In the genomic region with DNA sequence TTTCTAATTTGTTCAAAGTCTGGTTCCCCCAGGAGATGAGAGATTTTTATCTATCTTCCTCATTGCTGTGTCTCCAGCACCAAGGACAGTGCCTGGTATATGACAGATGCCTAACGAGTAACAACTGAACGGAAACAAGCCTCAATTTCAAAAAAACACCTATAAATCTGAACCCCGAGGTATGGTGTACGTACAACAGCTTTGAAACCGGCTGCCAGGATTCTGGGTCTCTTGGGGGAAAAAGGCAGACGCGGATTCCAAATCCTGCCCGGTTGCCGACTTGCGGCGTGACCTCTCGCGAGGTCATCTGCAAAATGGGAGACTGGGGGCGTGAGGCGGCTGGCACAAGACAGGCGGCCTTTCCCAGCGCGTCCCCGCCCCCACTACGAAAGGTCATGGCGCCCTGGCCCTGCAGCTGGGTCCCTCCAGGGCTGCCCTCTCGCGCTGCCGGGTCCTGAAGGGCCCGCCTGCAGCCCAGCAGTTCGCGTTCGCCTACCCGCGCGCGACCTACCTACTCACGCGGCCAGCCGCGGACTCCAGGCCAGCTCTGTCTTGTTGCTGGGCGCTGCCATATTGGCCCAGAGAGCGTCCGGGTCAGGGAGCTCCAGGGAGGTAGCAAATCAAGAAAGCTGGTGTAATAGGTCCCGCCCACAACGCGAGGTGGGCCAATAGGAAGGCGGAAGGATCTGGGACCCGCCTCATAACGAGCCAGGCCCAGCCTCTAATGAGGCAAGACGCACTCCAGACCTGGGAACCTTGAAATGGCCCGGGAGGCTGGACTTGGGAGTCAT, we compare ENCODE assay signal across 1 cellular context.
TF ChIP-seq lines count a peak whose summit lies in the region.

A gene with protein sequence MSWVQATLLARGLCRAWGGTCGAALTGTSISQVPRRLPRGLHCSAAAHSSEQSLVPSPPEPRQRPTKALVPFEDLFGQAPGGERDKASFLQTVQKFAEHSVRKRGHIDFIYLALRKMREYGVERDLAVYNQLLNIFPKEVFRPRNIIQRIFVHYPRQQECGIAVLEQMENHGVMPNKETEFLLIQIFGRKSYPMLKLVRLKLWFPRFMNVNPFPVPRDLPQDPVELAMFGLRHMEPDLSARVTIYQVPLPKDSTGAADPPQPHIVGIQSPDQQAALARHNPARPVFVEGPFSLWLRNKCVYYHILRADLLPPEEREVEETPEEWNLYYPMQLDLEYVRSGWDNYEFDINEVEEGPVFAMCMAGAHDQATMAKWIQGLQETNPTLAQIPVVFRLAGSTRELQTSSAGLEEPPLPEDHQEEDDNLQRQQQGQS (minus strand): TSS at position 584 of the 791 bp plus-strand sequence. CDS start 9,964 bp downstream, outside the sequence.

TF ChIP-seq in HepG2, 621 proteins besides CTCF, POLR2A, EP300 and RAD21 (continued from another document and continues in another):
- TF ChIP-seq, protein P1, sequence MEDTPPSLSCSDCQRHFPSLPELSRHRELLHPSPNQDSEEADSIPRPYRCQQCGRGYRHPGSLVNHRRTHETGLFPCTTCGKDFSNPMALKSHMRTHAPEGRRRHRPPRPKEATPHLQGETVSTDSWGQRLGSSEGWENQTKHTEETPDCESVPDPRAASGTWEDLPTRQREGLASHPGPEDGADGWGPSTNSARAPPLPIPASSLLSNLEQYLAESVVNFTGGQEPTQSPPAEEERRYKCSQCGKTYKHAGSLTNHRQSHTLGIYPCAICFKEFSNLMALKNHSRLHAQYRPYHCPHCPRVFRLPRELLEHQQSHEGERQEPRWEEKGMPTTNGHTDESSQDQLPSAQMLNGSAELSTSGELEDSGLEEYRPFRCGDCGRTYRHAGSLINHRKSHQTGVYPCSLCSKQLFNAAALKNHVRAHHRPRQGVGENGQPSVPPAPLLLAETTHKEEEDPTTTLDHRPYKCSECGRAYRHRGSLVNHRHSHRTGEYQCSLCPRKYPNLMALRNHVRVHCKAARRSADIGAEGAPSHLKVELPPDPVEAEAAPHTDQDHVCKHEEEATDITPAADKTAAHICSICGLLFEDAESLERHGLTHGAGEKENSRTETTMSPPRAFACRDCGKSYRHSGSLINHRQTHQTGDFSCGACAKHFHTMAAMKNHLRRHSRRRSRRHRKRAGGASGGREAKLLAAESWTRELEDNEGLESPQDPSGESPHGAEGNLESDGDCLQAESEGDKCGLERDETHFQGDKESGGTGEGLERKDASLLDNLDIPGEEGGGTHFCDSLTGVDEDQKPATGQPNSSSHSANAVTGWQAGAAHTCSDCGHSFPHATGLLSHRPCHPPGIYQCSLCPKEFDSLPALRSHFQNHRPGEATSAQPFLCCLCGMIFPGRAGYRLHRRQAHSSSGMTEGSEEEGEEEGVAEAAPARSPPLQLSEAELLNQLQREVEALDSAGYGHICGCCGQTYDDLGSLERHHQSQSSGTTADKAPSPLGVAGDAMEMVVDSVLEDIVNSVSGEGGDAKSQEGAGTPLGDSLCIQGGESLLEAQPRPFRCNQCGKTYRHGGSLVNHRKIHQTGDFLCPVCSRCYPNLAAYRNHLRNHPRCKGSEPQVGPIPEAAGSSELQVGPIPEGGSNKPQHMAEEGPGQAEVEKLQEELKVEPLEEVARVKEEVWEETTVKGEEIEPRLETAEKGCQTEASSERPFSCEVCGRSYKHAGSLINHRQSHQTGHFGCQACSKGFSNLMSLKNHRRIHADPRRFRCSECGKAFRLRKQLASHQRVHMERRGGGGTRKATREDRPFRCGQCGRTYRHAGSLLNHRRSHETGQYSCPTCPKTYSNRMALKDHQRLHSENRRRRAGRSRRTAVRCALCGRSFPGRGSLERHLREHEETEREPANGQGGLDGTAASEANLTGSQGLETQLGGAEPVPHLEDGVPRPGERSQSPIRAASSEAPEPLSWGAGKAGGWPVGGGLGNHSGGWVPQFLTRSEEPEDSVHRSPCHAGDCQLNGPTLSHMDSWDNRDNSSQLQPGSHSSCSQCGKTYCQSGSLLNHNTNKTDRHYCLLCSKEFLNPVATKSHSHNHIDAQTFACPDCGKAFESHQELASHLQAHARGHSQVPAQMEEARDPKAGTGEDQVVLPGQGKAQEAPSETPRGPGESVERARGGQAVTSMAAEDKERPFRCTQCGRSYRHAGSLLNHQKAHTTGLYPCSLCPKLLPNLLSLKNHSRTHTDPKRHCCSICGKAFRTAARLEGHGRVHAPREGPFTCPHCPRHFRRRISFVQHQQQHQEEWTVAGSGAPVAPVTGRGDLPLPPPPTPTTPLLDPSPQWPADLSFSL (CRISPR knock-in tag; IDR thresholded peaks at IDR 0.05): no peak
- TF ChIP-seq, protein P2, sequence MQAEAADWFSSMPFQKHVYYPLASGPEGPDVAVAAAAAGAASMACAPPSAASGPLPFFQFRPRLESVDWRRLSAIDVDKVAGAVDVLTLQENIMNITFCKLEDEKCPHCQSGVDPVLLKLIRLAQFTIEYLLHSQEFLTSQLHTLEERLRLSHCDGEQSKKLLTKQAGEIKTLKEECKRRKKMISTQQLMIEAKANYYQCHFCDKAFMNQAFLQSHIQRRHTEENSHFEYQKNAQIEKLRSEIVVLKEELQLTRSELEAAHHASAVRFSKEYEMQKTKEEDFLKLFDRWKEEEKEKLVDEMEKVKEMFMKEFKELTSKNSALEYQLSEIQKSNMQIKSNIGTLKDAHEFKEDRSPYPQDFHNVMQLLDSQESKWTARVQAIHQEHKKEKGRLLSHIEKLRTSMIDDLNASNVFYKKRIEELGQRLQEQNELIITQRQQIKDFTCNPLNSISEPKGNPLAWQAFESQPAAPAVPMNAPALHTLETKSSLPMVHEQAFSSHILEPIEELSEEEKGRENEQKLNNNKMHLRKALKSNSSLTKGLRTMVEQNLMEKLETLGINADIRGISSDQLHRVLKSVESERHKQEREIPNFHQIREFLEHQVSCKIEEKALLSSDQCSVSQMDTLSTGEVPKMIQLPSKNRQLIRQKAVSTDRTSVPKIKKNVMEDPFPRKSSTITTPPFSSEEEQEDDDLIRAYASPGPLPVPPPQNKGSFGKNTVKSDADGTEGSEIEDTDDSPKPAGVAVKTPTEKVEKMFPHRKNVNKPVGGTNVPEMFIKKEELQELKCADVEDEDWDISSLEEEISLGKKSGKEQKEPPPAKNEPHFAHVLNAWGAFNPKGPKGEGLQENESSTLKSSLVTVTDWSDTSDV (CRISPR knock-in tag; IDR thresholded peaks at IDR 0.05): 0 out of 2 replicates have a peak, but pooled peaks have one; percentile 47
- TF ChIP-seq ZNF180 (CRISPR knock-in tag; IDR thresholded peaks at IDR 0.05; ENCODE audit: borderline replicate concordance, low read depth) (no peak), PHF21A (CRISPR knock-in tag; IDR thresholded peaks at IDR 0.05) (peak; percentile 62), DMAP1 (CRISPR knock-in tag; IDR thresholded peaks at IDR 0.05) (peak; percentile 87; the same call in 1 of the 2 replicates), KDM5B (CRISPR knock-in tag; IDR thresholded peaks at IDR 0.05; ENCODE audit: borderline replicate concordance) (peak; percentile 58; the same call in 1 of the 2 replicates), SCMH1 (CRISPR knock-in tag; IDR thresholded peaks at IDR 0.05; ENCODE audit: borderline replicate concordance) (no peak), MED1 (CRISPR knock-in tag; IDR thresholded peaks at IDR 0.05) (0 out of 2 replicates have a peak, but pooled peaks have one; percentile 5), ZNF3 (CRISPR knock-in tag; IDR thresholded peaks at IDR 0.05) (no peak), MIER2 (CRISPR knock-in tag; IDR thresholded peaks at IDR 0.05) (peak; percentile 93), NR3C1 (CRISPR knock-in tag; IDR thresholded peaks at IDR 0.05) (no peak), MXI1 (IDR thresholded peaks at IDR 0.05; ENCODE audit: borderline replicate concordance, low read depth, low read length) (peak; percentile 94)
- TF ChIP-seq, protein P3, sequence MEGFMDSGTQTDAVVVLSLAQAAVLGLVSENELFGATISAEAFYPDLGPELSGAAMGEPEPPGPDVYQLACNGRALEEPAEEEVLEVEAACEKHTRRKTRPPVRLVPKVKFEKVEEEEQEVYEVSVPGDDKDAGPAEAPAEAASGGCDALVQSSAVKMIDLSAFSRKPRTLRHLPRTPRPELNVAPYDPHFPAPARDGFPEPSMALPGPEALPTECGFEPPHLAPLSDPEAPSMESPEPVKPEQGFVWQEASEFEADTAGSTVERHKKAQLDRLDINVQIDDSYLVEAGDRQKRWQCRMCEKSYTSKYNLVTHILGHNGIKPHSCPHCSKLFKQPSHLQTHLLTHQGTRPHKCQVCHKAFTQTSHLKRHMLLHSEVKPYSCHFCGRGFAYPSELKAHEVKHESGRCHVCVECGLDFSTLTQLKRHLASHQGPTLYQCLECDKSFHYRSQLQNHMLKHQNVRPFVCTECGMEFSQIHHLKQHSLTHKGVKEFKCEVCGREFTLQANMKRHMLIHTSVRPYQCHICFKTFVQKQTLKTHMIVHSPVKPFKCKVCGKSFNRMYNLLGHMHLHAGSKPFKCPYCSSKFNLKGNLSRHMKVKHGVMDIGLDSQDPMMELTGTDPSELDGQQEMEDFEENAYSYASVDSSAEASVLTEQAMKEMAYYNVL (CRISPR knock-in tag; IDR thresholded peaks at IDR 0.05; ENCODE audit: borderline replicate concordance): no peak
- TF ChIP-seq, protein P4, sequence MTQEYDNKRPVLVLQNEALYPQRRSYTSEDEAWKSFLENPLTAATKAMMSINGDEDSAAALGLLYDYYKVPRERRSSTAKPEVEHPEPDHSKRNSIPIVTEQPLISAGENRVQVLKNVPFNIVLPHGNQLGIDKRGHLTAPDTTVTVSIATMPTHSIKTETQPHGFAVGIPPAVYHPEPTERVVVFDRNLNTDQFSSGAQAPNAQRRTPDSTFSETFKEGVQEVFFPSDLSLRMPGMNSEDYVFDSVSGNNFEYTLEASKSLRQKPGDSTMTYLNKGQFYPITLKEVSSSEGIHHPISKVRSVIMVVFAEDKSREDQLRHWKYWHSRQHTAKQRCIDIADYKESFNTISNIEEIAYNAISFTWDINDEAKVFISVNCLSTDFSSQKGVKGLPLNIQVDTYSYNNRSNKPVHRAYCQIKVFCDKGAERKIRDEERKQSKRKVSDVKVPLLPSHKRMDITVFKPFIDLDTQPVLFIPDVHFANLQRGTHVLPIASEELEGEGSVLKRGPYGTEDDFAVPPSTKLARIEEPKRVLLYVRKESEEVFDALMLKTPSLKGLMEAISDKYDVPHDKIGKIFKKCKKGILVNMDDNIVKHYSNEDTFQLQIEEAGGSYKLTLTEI (CRISPR knock-in tag; conservative IDR thresholded peaks at IDR 0.05): no peak
- TF ChIP-seq, protein P5, sequence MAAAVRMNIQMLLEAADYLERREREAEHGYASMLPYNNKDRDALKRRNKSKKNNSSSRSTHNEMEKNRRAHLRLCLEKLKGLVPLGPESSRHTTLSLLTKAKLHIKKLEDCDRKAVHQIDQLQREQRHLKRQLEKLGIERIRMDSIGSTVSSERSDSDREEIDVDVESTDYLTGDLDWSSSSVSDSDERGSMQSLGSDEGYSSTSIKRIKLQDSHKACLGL (CRISPR knock-in tag; IDR thresholded peaks at IDR 0.05): peak; percentile 87; the same call in 1 of the 2 replicates
- TF ChIP-seq, protein P6, sequence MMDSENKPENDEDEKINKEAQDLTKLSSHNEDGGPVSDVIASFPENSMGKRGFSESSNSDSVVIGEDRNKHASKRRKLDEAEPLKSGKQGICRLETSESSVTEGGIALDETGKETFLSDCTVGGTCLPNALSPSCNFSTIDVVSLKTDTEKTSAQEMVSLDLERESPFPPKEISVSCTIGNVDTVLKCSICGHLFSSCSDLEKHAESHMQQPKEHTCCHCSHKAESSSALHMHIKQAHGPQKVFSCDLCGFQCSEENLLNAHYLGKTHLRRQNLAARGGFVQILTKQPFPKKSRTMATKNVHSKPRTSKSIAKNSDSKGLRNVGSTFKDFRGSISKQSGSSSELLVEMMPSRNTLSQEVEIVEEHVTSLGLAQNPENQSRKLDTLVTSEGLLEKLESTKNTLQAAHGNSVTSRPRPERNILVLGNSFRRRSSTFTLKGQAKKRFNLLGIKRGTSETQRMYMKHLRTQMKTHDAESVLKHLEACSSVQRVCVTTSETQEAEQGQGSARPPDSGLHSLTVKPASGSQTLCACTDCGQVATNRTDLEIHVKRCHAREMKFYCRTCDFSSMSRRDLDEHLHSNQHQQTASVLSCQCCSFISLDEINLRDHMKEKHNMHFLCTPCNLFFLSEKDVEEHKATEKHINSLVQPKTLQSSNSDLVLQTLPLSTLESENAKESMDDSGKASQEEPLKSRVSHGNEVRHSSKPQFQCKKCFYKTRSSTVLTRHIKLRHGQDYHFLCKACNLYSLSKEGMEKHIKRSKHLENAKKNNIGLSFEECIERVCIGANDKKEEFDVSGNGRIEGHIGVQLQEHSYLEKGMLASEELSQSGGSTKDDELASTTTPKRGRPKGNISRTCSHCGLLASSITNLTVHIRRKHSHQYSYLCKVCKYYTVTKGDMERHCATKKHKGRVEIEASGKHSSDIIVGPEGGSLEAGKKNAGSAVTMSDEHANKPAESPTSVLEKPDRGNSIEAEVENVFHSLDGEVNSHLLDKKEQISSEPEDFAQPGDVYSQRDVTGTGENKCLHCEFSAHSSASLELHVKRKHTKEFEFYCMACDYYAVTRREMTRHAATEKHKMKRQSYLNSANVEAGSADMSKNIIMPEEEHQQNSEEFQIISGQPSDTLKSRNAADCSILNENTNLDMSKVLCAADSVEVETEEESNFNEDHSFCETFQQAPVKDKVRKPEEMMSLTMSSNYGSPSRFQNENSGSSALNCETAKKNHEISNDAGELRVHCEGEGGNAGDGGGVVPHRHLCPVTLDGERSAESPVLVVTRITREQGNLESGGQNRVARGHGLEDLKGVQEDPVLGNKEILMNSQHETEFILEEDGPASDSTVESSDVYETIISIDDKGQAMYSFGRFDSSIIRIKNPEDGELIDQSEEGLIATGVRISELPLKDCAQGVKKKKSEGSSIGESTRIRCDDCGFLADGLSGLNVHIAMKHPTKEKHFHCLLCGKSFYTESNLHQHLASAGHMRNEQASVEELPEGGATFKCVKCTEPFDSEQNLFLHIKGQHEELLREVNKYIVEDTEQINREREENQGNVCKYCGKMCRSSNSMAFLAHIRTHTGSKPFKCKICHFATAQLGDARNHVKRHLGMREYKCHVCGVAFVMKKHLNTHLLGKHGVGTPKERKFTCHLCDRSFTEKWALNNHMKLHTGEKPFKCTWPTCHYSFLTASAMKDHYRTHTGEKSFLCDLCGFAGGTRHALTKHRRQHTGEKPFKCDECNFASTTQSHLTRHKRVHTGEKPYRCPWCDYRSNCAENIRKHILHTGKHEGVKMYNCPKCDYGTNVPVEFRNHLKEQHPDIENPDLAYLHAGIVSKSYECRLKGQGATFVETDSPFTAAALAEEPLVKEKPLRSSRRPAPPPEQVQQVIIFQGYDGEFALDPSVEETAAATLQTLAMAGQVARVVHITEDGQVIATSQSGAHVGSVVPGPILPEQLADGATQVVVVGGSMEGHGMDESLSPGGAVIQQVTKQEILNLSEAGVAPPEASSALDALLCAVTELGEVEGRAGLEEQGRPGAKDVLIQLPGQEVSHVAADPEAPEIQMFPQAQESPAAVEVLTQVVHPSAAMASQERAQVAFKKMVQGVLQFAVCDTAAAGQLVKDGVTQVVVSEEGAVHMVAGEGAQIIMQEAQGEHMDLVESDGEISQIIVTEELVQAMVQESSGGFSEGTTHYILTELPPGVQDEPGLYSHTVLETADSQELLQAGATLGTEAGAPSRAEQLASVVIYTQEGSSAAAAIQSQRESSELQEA (CRISPR knock-in tag; IDR thresholded peaks at IDR 0.05; ENCODE audit: not compliant biosample characterization): no peak
- TF ChIP-seq, protein P7, sequence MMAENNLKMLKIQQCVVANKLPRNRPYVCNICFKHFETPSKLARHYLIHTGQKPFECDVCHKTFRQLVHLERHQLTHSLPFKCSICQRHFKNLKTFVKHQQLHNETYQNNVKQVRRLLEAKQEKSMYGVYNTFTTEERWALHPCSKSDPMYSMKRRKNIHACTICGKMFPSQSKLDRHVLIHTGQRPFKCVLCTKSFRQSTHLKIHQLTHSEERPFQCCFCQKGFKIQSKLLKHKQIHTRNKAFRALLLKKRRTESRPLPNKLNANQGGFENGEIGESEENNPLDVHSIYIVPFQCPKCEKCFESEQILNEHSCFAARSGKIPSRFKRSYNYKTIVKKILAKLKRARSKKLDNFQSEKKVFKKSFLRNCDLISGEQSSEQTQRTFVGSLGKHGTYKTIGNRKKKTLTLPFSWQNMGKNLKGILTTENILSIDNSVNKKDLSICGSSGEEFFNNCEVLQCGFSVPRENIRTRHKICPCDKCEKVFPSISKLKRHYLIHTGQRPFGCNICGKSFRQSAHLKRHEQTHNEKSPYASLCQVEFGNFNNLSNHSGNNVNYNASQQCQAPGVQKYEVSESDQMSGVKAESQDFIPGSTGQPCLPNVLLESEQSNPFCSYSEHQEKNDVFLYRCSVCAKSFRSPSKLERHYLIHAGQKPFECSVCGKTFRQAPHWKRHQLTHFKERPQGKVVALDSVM (CRISPR knock-in tag; IDR thresholded peaks at IDR 0.05): no peak; the same call in 1 of the 2 replicates
